ENCODE assay signal across 1 cellular context in the genomic region with DNA sequence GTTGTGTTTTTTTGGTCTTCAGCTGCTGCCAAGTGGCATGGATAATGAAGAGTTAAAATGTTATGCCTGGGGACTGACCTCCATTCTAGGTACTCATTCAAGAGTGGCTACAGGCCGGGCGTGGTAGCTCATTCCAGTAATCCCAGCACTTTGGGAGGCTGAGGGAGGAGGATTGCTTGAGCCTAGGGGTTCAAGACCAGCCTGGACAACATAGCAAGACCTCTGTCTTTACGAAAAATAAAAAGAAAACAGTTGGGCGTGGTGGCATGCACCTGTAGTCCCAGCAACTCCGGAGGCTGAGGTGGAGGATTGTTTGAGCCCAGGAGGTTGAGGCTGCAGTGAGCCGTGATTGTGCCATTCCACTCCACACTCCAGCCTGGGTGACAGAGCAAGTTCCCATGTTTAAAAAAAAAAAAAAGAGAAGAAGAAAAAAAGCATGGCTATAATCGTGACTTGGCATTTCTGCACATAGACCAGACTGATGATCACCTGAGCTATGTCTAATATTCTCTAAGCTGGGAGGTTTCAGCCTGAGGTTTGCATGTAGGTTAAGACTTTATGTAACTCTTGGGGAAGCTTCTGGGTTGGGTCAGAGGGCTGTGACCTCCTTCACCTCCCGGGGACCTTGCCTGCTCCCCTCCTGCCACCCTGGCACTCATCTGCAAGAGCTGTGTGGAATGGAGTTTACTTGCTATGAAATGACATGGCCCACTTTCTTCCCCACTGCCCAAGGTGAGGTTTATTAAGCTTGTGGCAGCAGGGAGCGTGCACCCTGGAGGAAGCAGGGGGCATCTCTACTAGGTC.
A peak's percentile ranks its signal among the peaks of the same experiment; 100 is the strongest.
TF ChIP-seq lines count a peak whose summit lies in the region.

No MANE protein-coding gene starts in this region.

TF ChIP-seq in IMR-90, 13 proteins besides CTCF, POLR2A, EP300 and RAD21:
- TF ChIP-seq NFE2L2 (IDR thresholded peaks at IDR 0.05; ENCODE audit: low read depth, low read length), result peak; percentile 40; the same call in 1 of the 2 replicates
- TF ChIP-seq CHD1 (IDR thresholded peaks at IDR 0.05; ENCODE audit: low read depth, low read length), result no peak
